1 cellular context compared by ENCODE assay signal in genomic region chr6:30601815-30602641, GRCh38.
TF ChIP-seq lines count a peak whose summit lies in the region.

No MANE protein-coding gene starts in this region.

TF ChIP-seq in GM12878, 131 proteins besides CTCF, POLR2A, EP300 and RAD21:
- TF ChIP-seq POLR2AphosphoS5 (IDR thresholded peaks at IDR 0.05; ENCODE audit: low read length): peak; percentile 28; the same call in 1 of the 2 replicates
- TF ChIP-seq POU2F2 (IDR thresholded peaks at IDR 0.05; ENCODE audit: borderline replicate concordance, low read depth, low read length): no peak
